Comparison of ENCODE assay signal across 9 cellular contexts in genomic region chr19:17404015-17404414, GRCh38. TPM values are rescaled to one million over a fixed set of nuclear protein-coding genes. Genes with fewer than 3 reads are reported as not detected.
DNase-seq lines count a peak whose midpoint lies in the region; ATAC-seq lines count a peak whose summit lies in the region.
"Had no signal": no experiment of that assay in that cellular context is flagged by ENCODE, and none has a peak within 500 bp of the region (broad histone marks: within the 10 kb centered on the region; RNA-seq: fewer than 3 reads in every experiment).

No MANE protein-coding gene starts in this region.

- H3K27me3 ChIP-seq in subcutaneous abdominal adipose tissue (ENCODE audit: control insufficient read depth in 5 of 5, insufficient read depth in 4 of 5, low read length in 5 of 5), result peaks cover 0 to 5% (median 0%) of the 10 kb centered on the region in 5 donors

- H3K9ac ChIP-seq in subcutaneous abdominal adipose tissue (ENCODE audit: low read length in 5 of 5), result peak overlapping the region in 4 of 5 donors; percentile 64 to 82 (median 74)

- peaks cover 46% of the 10 kb centered on the region for H3K36me3 Mint-ChIP-seq in activated CD8-positive, alpha-beta T cell treated with anti-CD3 and anti-CD28 coated beads, Interleukin-2, amount 10 ng/mL, durations not matched to agents 7 days and 5 days (ENCODE audit: low read depth)

- no peaks in the 10 kb centered on the region for H3K9me3 ChIP-seq in subcutaneous abdominal adipose tissue (ENCODE audit: control insufficient read depth in 5 of 5, low read length in 5 of 5)

- H3K27ac ChIP-seq in subcutaneous abdominal adipose tissue (ENCODE audit: low read depth, low read length), result peak overlapping the region; percentile 90

- peaks cover 0 to 10% (median 4%) of the 10 kb centered on the region in 5 donors for H3K36me3 ChIP-seq in subcutaneous abdominal adipose tissue (ENCODE audit: control insufficient read depth in 5 of 5, insufficient read depth in 5 of 5, low read length in 5 of 5)

- peak overlapping the region in 4 of 5 donors; percentile 79 to 84 (median 83) for H3K4me3 ChIP-seq in subcutaneous abdominal adipose tissue (ENCODE audit: low read depth in 1 of 5, low read length in 5 of 5)

- peak overlapping the region; percentile 86 for H3K4me3 Mint-ChIP-seq in activated CD8-positive, alpha-beta T cell treated with anti-CD3 and anti-CD28 coated beads, Interleukin-2, amount 10 ng/mL, durations not matched to agents 7 days and 5 days

- POLR2A ChIA-PET in activated CD8-positive, alpha-beta T cell treated with anti-CD3 and anti-CD28 coated beads, Interleukin-2, amount 10 ng/mL, durations not matched to agents 7 days and 5 days (lab: Charles Lee), result no interaction called here

- peaks cover 3 to 59% (median 29%) of the 10 kb centered on the region in 5 donors for H3K4me1 ChIP-seq in subcutaneous abdominal adipose tissue (ENCODE audit: control insufficient read depth in 5 of 5, insufficient read depth in 5 of 5, low read length in 5 of 5)

- DNase-seq in activated CD4-positive, alpha-beta T cell treated with anti-CD3 and anti-CD28 coated beads for 48 hours, result peak; percentile 27
- no peak for DNase-seq in activated CD4-positive, alpha-beta T cell treated with anti-CD3 and anti-CD28 coated beads, Interleukin-2, amount 50 U/mL, for 4 hours
- peak; percentile 38 for DNase-seq in activated CD8-positive, alpha-beta T cell treated with anti-CD3 and anti-CD28 coated beads, Interleukin-2, amount 10 ng/mL, durations not matched to agents 7 days and 5 days
- DNase-seq in iPS-NIHi7 (ENCODE audit: extremely low spot score) (peak; percentile 32), DMS153 (lab: John Stamatoyannopoulos, UW) (no peak), globus pallidus (ENCODE audit: low spot score) (no peak), SKM-1 treated with dmso at 0.1 percent for 144 hours (lab: John Stamatoyannopoulos, UW; ENCODE audit: unreplicated experiment) (no peak)

- no peak for ATAC-seq in activated CD8-positive, alpha-beta T cell treated with anti-CD3 and anti-CD28 coated beads, Interleukin-2, amount 10 ng/mL, durations not matched to agents 7 days and 5 days

- H3K4me1 Mint-ChIP-seq in activated CD8-positive, alpha-beta T cell treated with anti-CD3 and anti-CD28 coated beads, Interleukin-2, amount 10 ng/mL, durations not matched to agents 7 days and 5 days (ENCODE audit: low read depth), result peaks cover 42% of the 10 kb centered on the region

- H3K9me3 Mint-ChIP-seq in activated CD8-positive, alpha-beta T cell treated with anti-CD3 and anti-CD28 coated beads, Interleukin-2, amount 10 ng/mL, durations not matched to agents 7 days and 5 days (ENCODE audit: insufficient read depth), result no peaks in the 10 kb centered on the region

- peak overlapping the region; percentile 97 for H3K27ac Mint-ChIP-seq in activated CD8-positive, alpha-beta T cell treated with anti-CD3 and anti-CD28 coated beads, Interleukin-2, amount 10 ng/mL, durations not matched to agents 7 days and 5 days

- no peaks in the 10 kb centered on the region for H3K27me3 Mint-ChIP-seq in activated CD8-positive, alpha-beta T cell treated with anti-CD3 and anti-CD28 coated beads, Interleukin-2, amount 10 ng/mL, durations not matched to agents 7 days and 5 days (ENCODE audit: low read depth)

- CTCF ChIA-PET in activated CD8-positive, alpha-beta T cell treated with anti-CD3 and anti-CD28 coated beads, Interleukin-2, amount 10 ng/mL, durations not matched to agents 7 days and 5 days (lab: Charles Lee), result interaction anchor here (1.0 to 1.2 kb wide), 3 partner anchors 14 to 62 kb away, joined by 3 to 5 read pairs (median 3); no protein-coding TSS in a partner anchor

RNA-seq across cellular contexts. Expression of gene BST2, which starts 1.4 kb away (rescaled TPM):
- total RNA-seq in activated CD8-positive, alpha-beta T cell treated with anti-CD3 and anti-CD28 coated beads, Interleukin-2, amount 10 ng/mL, durations not matched to agents 7 days and 5 days, result 100 to 1,000 TPM; 222 to 230 TPM

RNA-seq across cellular contexts. Expression of gene CCDC194, which starts 10.0 kb away (rescaled TPM):
- 1 to 10 TPM; 4.7 to 4.8 TPM for total RNA-seq in activated CD8-positive, alpha-beta T cell treated with anti-CD3 and anti-CD28 coated beads, Interleukin-2, amount 10 ng/mL, durations not matched to agents 7 days and 5 days
- total RNA-seq: kidney epithelial cell had no signal

RNA-seq across cellular contexts. Expression of gene MVB12A, which starts 15.8 kb away (rescaled TPM):
- total RNA-seq in activated CD8-positive, alpha-beta T cell treated with anti-CD3 and anti-CD28 coated beads, Interleukin-2, amount 10 ng/mL, durations not matched to agents 7 days and 5 days, result 10 to 100 TPM; 36.6 to 40.3 TPM

RNA-seq across cellular contexts. Expression of gene PLVAP, which starts 26.9 kb away (rescaled TPM):
- under 1 TPM in 1 of 2 experiments, not detected in 1; 0.11 TPM for total RNA-seq in activated CD8-positive, alpha-beta T cell treated with anti-CD3 and anti-CD28 coated beads, Interleukin-2, amount 10 ng/mL, durations not matched to agents 7 days and 5 days

RNA-seq across cellular contexts. Expression of gene TMEM221, which starts 44.5 kb away (rescaled TPM):
- total RNA-seq in activated CD8-positive, alpha-beta T cell treated with anti-CD3 and anti-CD28 coated beads, Interleukin-2, amount 10 ng/mL, durations not matched to agents 7 days and 5 days, result not detected

Comparison
In these comparisons a context has a peak if more than half of its experiments do, and no peak if none do; other contexts are left out.
1. DNase-seq: peak in activated CD4-positive, alpha-beta T cell treated with anti-CD3 and anti-CD28 coated beads for 48 hours (single experiment), activated CD8-positive, alpha-beta T cell treated with anti-CD3 and anti-CD28 coated beads, Interleukin-2, amount 10 ng/mL, durations not matched to agents 7 days and 5 days (single experiment) and iPS-NIHi7 (single experiment); none in activated CD4-positive, alpha-beta T cell treated with anti-CD3 and anti-CD28 coated beads, Interleukin-2, amount 50 U/mL, for 4 hours (0 of 2), DMS153 (single experiment), globus pallidus (single experiment) and SKM-1 treated with dmso at 0.1 percent for 144 hours (single experiment).